ENCODE assay signal across 13 cellular contexts in genomic region chr22:32409977-32410376, GRCh38. TPM values are rescaled to one million over a fixed set of nuclear protein-coding genes. Genes with fewer than 3 reads are reported as not detected.
DNase-seq lines count a peak whose midpoint lies in the region; ATAC-seq and TF ChIP-seq lines count a peak whose summit lies in the region.
"Had no signal": no experiment of that assay in that cellular context is flagged by ENCODE, and none has a peak within 500 bp of the region (broad histone marks: within the 10 kb centered on the region; RNA-seq: fewer than 3 reads in every experiment).

No MANE protein-coding gene starts in this region.

- ATAC-seq in activated CD8-positive, alpha-beta memory T cell treated with anti-CD3 and anti-CD28 coated beads, Interleukin-2, amount 10 ng/mL, durations not matched to agents 7 days and 5 days, result no peak
- ATAC-seq in activated B cell treated with CpG ODN at 0.5 μM for 24 hours (ENCODE audit: low read depth) (no peak), HG02981 (IDR thresholded peaks at IDR 0.05; ENCODE audit: unreplicated experiment) (no peak), GM18517 (IDR thresholded peaks at IDR 0.05; ENCODE audit: unreplicated experiment) (no peak)
- ATAC-seq in stimulated activated naive CD8-positive, alpha-beta T cell treated with anti-CD3 and anti-CD28 coated beads, Interleukin-15, amount 100 ng/mL, for 72 hours, result no peak
- ATAC-seq: left cardiac atrium had no signal

- no peak for DNase-seq in activated CD8-positive, alpha-beta memory T cell treated with anti-CD3 and anti-CD28 coated beads, Interleukin-2, amount 10 ng/mL, durations not matched to agents 7 days and 5 days
- no peak for DNase-seq in activated CD8-positive, alpha-beta memory T cell treated with anti-CD3 and anti-CD28 coated beads for 24 hours
- no peak for DNase-seq in activated B cell treated with CpG ODN at 0.5 μM for 24 hours
- no peak for DNase-seq in glutamatergic neuron
- DNase-seq in stimulated activated naive CD8-positive, alpha-beta T cell treated with anti-CD3 and anti-CD28 coated beads, Interleukin-15, amount 100 ng/mL, for 72 hours, result no peak
- no peak for DNase-seq in SKM-1 (lab: John Stamatoyannopoulos, UW; ENCODE audit: unreplicated experiment)
- DNase-seq: KBM-7, left cardiac atrium, NCI-H345 had no signal

- H3K9me3 Mint-ChIP-seq in activated CD8-positive, alpha-beta memory T cell treated with anti-CD3 and anti-CD28 coated beads, Interleukin-2, amount 10 ng/mL, durations not matched to agents 7 days and 5 days (ENCODE audit: low read depth), result no peaks in the 10 kb centered on the region
- H3K9me3 Mint-ChIP-seq in activated B cell treated with CpG ODN at 0.5 μM for 24 hours, result no peaks in the 10 kb centered on the region
- H3K9me3 Mint-ChIP-seq in glutamatergic neuron (ENCODE audit: unreplicated experiment), result peaks cover 2% of the 10 kb centered on the region
- no peaks in the 10 kb centered on the region for H3K9me3 Mint-ChIP-seq in stimulated activated naive CD8-positive, alpha-beta T cell treated with anti-CD3 and anti-CD28 coated beads, Interleukin-15, amount 100 ng/mL, for 72 hours

- H3K4me1 Mint-ChIP-seq in activated CD8-positive, alpha-beta memory T cell treated with anti-CD3 and anti-CD28 coated beads, Interleukin-2, amount 10 ng/mL, durations not matched to agents 7 days and 5 days, result peaks cover 53% of the 10 kb centered on the region
- peaks cover 66% of the 10 kb centered on the region for H3K4me1 Mint-ChIP-seq in activated B cell treated with CpG ODN at 0.5 μM for 24 hours
- H3K4me1 Mint-ChIP-seq in glutamatergic neuron (ENCODE audit: low read depth, unreplicated experiment), result peaks cover 12% of the 10 kb centered on the region
- peaks cover 53% of the 10 kb centered on the region for H3K4me1 Mint-ChIP-seq in stimulated activated naive CD8-positive, alpha-beta T cell treated with anti-CD3 and anti-CD28 coated beads, Interleukin-15, amount 100 ng/mL, for 72 hours

- H3K36me3 Mint-ChIP-seq in activated CD8-positive, alpha-beta memory T cell treated with anti-CD3 and anti-CD28 coated beads, Interleukin-2, amount 10 ng/mL, durations not matched to agents 7 days and 5 days, result peaks cover 41% of the 10 kb centered on the region
- H3K36me3 Mint-ChIP-seq in activated B cell treated with CpG ODN at 0.5 μM for 24 hours (ENCODE audit: low read depth) (peaks cover 59% of the 10 kb centered on the region), glutamatergic neuron (ENCODE audit: unreplicated experiment) (no peaks in the 10 kb centered on the region)

- intact Hi-C loops in activated B cell treated with CpG ODN at 0.5 μM for 24 hours (cut with micrococcal nuclease), result loop anchor here (5.0 to 10.0 kb wide), 3 partner anchors 273 to 862 kb away; partner anchors contain the start of genes DEPDC5 and PRR14L

- CTCF ChIA-PET in activated CD8-positive, alpha-beta memory T cell treated with anti-CD3 and anti-CD28 coated beads, Interleukin-2, amount 10 ng/mL, durations not matched to agents 7 days and 5 days (lab: Charles Lee), result interaction anchor here (0.6 to 1.9 kb wide), 5 partner anchors 9 to 439 kb away, joined by 3 to 12 read pairs (median 3); partner anchors contain the start of gene FBXO7
- CTCF ChIA-PET in activated B cell treated with CpG ODN at 0.5 μM for 24 hours (lab: Charles Lee), result no interaction called here

- POLR2A ChIA-PET in activated B cell treated with CpG ODN at 0.5 μM for 24 hours (lab: Charles Lee), result interaction anchor here (0.7 to 1.6 kb wide), 3 partner anchors 9 to 65 kb away, joined by 3 to 4 read pairs (median 3); partner anchors contain the start of gene FBXO7

- H3K27ac Mint-ChIP-seq in activated CD8-positive, alpha-beta memory T cell treated with anti-CD3 and anti-CD28 coated beads, Interleukin-2, amount 10 ng/mL, durations not matched to agents 7 days and 5 days, result peak overlapping the region; percentile 45
- H3K27ac Mint-ChIP-seq in activated B cell treated with CpG ODN at 0.5 μM for 24 hours (peak overlapping the region; percentile 97), glutamatergic neuron (ENCODE audit: unreplicated experiment) (peak overlapping the region; percentile 69)
- peak overlapping the region in 1 of 2 donors; percentile 16 for H3K27ac Mint-ChIP-seq in stimulated activated naive CD8-positive, alpha-beta T cell treated with anti-CD3 and anti-CD28 coated beads, Interleukin-15, amount 100 ng/mL, for 72 hours

- no peaks in the 10 kb centered on the region for H3K27me3 Mint-ChIP-seq in activated CD8-positive, alpha-beta memory T cell treated with anti-CD3 and anti-CD28 coated beads, Interleukin-2, amount 10 ng/mL, durations not matched to agents 7 days and 5 days
- H3K27me3 Mint-ChIP-seq in activated B cell treated with CpG ODN at 0.5 μM for 24 hours (no peaks in the 10 kb centered on the region), glutamatergic neuron (ENCODE audit: unreplicated experiment) (no peaks in the 10 kb centered on the region)
- H3K27me3 Mint-ChIP-seq in stimulated activated naive CD8-positive, alpha-beta T cell treated with anti-CD3 and anti-CD28 coated beads, Interleukin-15, amount 100 ng/mL, for 72 hours, result no peaks in the 10 kb centered on the region

- H3K4me3 Mint-ChIP-seq in activated CD8-positive, alpha-beta memory T cell treated with anti-CD3 and anti-CD28 coated beads, Interleukin-2, amount 10 ng/mL, durations not matched to agents 7 days and 5 days, result peak overlapping the region; percentile 33
- H3K4me3 Mint-ChIP-seq in activated B cell treated with CpG ODN at 0.5 μM for 24 hours (peak overlapping the region; percentile 97), glutamatergic neuron (ENCODE audit: unreplicated experiment) (peak overlapping the region; percentile 83)
- H3K4me3 Mint-ChIP-seq in stimulated activated naive CD8-positive, alpha-beta T cell treated with anti-CD3 and anti-CD28 coated beads, Interleukin-15, amount 100 ng/mL, for 72 hours, result peak overlapping the region; percentile 93 to 96

- no peak for TF ChIP-seq CTCF in activated B cell treated with CpG ODN at 0.5 μM for 24 hours (IDR thresholded peaks at IDR 0.05)
- no peak for TF ChIP-seq CTCF in glutamatergic neuron (IDR thresholded peaks at IDR 0.05; ENCODE audit: partially characterized antibody, unreplicated experiment)

RNA-seq across cellular contexts. Expression of gene RTCB, which starts 2.1 kb away (rescaled TPM):
- 10 to 100 TPM; 77.2 to 85.5 TPM for total RNA-seq in activated CD8-positive, alpha-beta memory T cell treated with anti-CD3 and anti-CD28 coated beads, Interleukin-2, amount 10 ng/mL, durations not matched to agents 7 days and 5 days
- 112 and 119 TPM in 2 replicates for total RNA-seq in activated B cell treated with CpG ODN at 0.5 μM for 24 hours
- 87.6 TPM for total RNA-seq in glutamatergic neuron (ENCODE audit: unreplicated experiment)

RNA-seq across cellular contexts. Expression of gene RFPL3, which starts 52.3 kb away (rescaled TPM):
- total RNA-seq in activated CD8-positive, alpha-beta memory T cell treated with anti-CD3 and anti-CD28 coated beads, Interleukin-2, amount 10 ng/mL, durations not matched to agents 7 days and 5 days, result not detected
- total RNA-seq in activated B cell treated with CpG ODN at 0.5 μM for 24 hours (not detected in 2 replicates), glutamatergic neuron (ENCODE audit: unreplicated experiment) (not detected)
- total RNA-seq: cardiac muscle cell, left cardiac atrium, renal cortical epithelial cell had no signal

RNA-seq across cellular contexts. Expression of gene BPIFC, which starts 54.3 kb away (rescaled TPM):
- total RNA-seq in activated CD8-positive, alpha-beta memory T cell treated with anti-CD3 and anti-CD28 coated beads, Interleukin-2, amount 10 ng/mL, durations not matched to agents 7 days and 5 days, result not detected
- total RNA-seq in activated B cell treated with CpG ODN at 0.5 μM for 24 hours, result not detected in 2 replicates
- total RNA-seq in glutamatergic neuron (ENCODE audit: unreplicated experiment), result not detected
- total RNA-seq: cardiac muscle cell, left cardiac atrium, renal cortical epithelial cell had no signal

Comparison
In these comparisons a context has a peak if more than half of its experiments do, and no peak if none do; other contexts are left out.
1. H3K4me3 Mint-ChIP-seq: peak in every context shown above with its lines; median percentile 97 in activated B cell treated with CpG ODN at 0.5 μM for 24 hours; 94 in stimulated activated naive CD8-positive, alpha-beta T cell treated with anti-CD3 and anti-CD28 coated beads, Interleukin-15, amount 100 ng/mL, for 72 hours; 83 in glutamatergic neuron; 33 in activated CD8-positive, alpha-beta memory T cell treated with anti-CD3 and anti-CD28 coated beads, Interleukin-2, amount 10 ng/mL, durations not matched to agents 7 days and 5 days.